ENCODE assay signal across 8 cellular contexts in genomic region chr19:16825312-16826168, GRCh38. TPM values are rescaled to one million over a fixed set of nuclear protein-coding genes. Genes with fewer than 3 reads are reported as not detected.
A peak's percentile ranks its signal among the peaks of the same experiment; 100 is the strongest.
DNase-seq lines count a peak whose midpoint lies in the region; ATAC-seq and TF ChIP-seq lines count a peak whose summit lies in the region.

No MANE protein-coding gene starts in this region.

- TF ChIP-seq POLR2A in esophagus muscularis mucosa (IDR thresholded peaks at IDR 0.05; ENCODE audit: low read depth), result no peak

- no peak for DNase-seq in activated CD4-positive, alpha-beta T cell treated with anti-CD3 and anti-CD28 coated beads, Interleukin-2, amount 10 ng/mL, durations not matched to agents 24 days and 14 days
- DNase-seq in activated CD4-positive, alpha-beta T cell treated with anti-CD3 and anti-CD28 coated beads for 1 hour, result no peak
- DNase-seq in SK-MEL-5 (ENCODE audit: low read depth, low spot score) (peak; percentile 28), esophagus muscularis mucosa (ENCODE audit: extremely low spot score) (peak; percentile 93)
- peak in 1 of 9 donors; percentile 8 for DNase-seq in naive thymus-derived CD4-positive, alpha-beta T cell
- DNase-seq in stimulated activated CD4-positive, alpha-beta T cell treated with anti-CD3 and anti-CD28 coated beads, Interleukin-4, amount 100 ng/mL, for 24 hours, result no peak
- no peak for DNase-seq in stimulated activated naive CD4-positive, alpha-beta T cell treated with Interleukin-2 at 50 U/mL for 16 hours (lab: John Stamatoyannopoulos, UW)
- DNase-seq in activated CD4-positive, CD25-positive, alpha-beta regulatory T cell treated with anti-CD3 and anti-CD28 coated beads, Interleukin-2, amount 50 U/mL, for 72 hours, result no peak

- no peaks in the 10 kb centered on the region for H3K27me3 ChIP-seq in esophagus muscularis mucosa
- H3K27me3 ChIP-seq in naive thymus-derived CD4-positive, alpha-beta T cell (ENCODE audit: control insufficient read depth in 2 of 2, insufficient read depth in 2 of 2, low read length in 2 of 2), result no peaks in the 10 kb centered on the region

- no peak for TF ChIP-seq CTCF in esophagus muscularis mucosa (IDR thresholded peaks at IDR 0.05)

- H3K9me3 Mint-ChIP-seq in activated CD4-positive, alpha-beta T cell treated with anti-CD3 and anti-CD28 coated beads, Interleukin-2, amount 10 ng/mL, durations not matched to agents 24 days and 14 days, result no peaks in the 10 kb centered on the region
- peaks cover 0 to 3% (median 0%) of the 10 kb centered on the region in 11 donors for H3K9me3 Mint-ChIP-seq in naive thymus-derived CD4-positive, alpha-beta T cell

- no peaks in the 10 kb centered on the region for H3K36me3 ChIP-seq in esophagus muscularis mucosa
- H3K36me3 ChIP-seq in naive thymus-derived CD4-positive, alpha-beta T cell (ENCODE audit: control insufficient read depth in 2 of 3, insufficient read depth in 3 of 3, low read length in 3 of 3), result peaks cover 0 to 4% (median 0%) of the 10 kb centered on the region in 3 experiments

- peak overlapping the region; percentile 70 for H3K4me3 Mint-ChIP-seq in activated CD4-positive, alpha-beta T cell treated with anti-CD3 and anti-CD28 coated beads, Interleukin-2, amount 10 ng/mL, durations not matched to agents 24 days and 14 days
- peak overlapping the region; percentile 49 to 84 (median 78) for H3K4me3 Mint-ChIP-seq in naive thymus-derived CD4-positive, alpha-beta T cell

- no peak for TF ChIP-seq EP300 in esophagus muscularis mucosa (IDR thresholded peaks at IDR 0.05)

- CTCF ChIA-PET in naive thymus-derived CD4-positive, alpha-beta T cell (lab: Charles Lee), result interaction anchor here (0.6 kb wide), 3 partner anchors 53 to 974 kb away, joined by 3 to 7 read pairs (median 4); no protein-coding TSS in a partner anchor

- in situ Hi-C loops in SK-MEL-5 (cut with HindIII; ENCODE audit: low pct_unique_long_range_greater_than_20kb, low sequenced_read_pairs), result no loop called here

- no peak for ATAC-seq in naive thymus-derived CD4-positive, alpha-beta T cell

- peak overlapping the region; percentile 46 to 62 (median 54) for H3K4me3 ChIP-seq in esophagus muscularis mucosa
- peak overlapping the region; percentile 2 for H3K4me3 ChIP-seq in naive thymus-derived CD4-positive, alpha-beta T cell (ENCODE audit: low read length)

- WGBS in esophagus muscularis mucosa, result 8% methylated on average over 14 of the region's 14 CpGs

- peaks cover under 1% of the 10 kb centered on the region for H3K36me3 Mint-ChIP-seq in activated CD4-positive, alpha-beta T cell treated with anti-CD3 and anti-CD28 coated beads, Interleukin-2, amount 10 ng/mL, durations not matched to agents 24 days and 14 days (ENCODE audit: low read depth)
- H3K36me3 Mint-ChIP-seq in naive thymus-derived CD4-positive, alpha-beta T cell, result no peaks in the 10 kb centered on the region

- H3K4me1 Mint-ChIP-seq in activated CD4-positive, alpha-beta T cell treated with anti-CD3 and anti-CD28 coated beads, Interleukin-2, amount 10 ng/mL, durations not matched to agents 24 days and 14 days, result peaks cover 15% of the 10 kb centered on the region
- peaks cover 13 to 44% (median 33%) of the 10 kb centered on the region in 7 donors for H3K4me1 Mint-ChIP-seq in naive thymus-derived CD4-positive, alpha-beta T cell

- no peaks in the 10 kb centered on the region for H3K9me3 ChIP-seq in esophagus muscularis mucosa
- no peaks in the 10 kb centered on the region for H3K9me3 ChIP-seq in naive thymus-derived CD4-positive, alpha-beta T cell (ENCODE audit: control insufficient read depth in 2 of 3, low read length in 3 of 3)

- H3K4me1 ChIP-seq in esophagus muscularis mucosa, result peaks cover 25 to 37% (median 35%) of the 10 kb centered on the region in 4 donors
- peaks cover 8% of the 10 kb centered on the region in 2 donors for H3K4me1 ChIP-seq in naive thymus-derived CD4-positive, alpha-beta T cell (ENCODE audit: control insufficient read depth in 2 of 2, insufficient read depth in 2 of 2, low read length in 2 of 2)

- H3K27ac ChIP-seq in esophagus muscularis mucosa (replicated peaks in 1 of 4), result peak overlapping the region; percentile 60 to 81 (median 73)
- no peak overlapping the region for H3K27ac ChIP-seq in naive thymus-derived CD4-positive, alpha-beta T cell (ENCODE audit: low read depth, low read length)

- H3K27me3 Mint-ChIP-seq in activated CD4-positive, alpha-beta T cell treated with anti-CD3 and anti-CD28 coated beads, Interleukin-2, amount 10 ng/mL, durations not matched to agents 24 days and 14 days, result peaks cover 24% of the 10 kb centered on the region
- peaks cover 11 to 29% (median 23%) of the 10 kb centered on the region in 5 donors for H3K27me3 Mint-ChIP-seq in naive thymus-derived CD4-positive, alpha-beta T cell

- intact Hi-C loops in activated CD4-positive, alpha-beta T cell treated with anti-CD3 and anti-CD28 coated beads, Interleukin-2, amount 10 ng/mL, durations not matched to agents 24 days and 14 days (cut with micrococcal nuclease), result no loop called here
- intact Hi-C loops in esophagus muscularis mucosa (cut with DNase I), result loop anchor here (10.0 kb wide), 1 partner anchor 111 kb away; the partner anchor contains the start of gene NWD1
- intact Hi-C loops in naive thymus-derived CD4-positive, alpha-beta T cell (cut with micrococcal nuclease), result loop anchor here in 1 of 2 donors (5.0 kb wide), 2 partner anchors 53 to 72 kb away; no protein-coding TSS in a partner anchor

- POLR2A ChIA-PET in naive thymus-derived CD4-positive, alpha-beta T cell (lab: Charles Lee), result no interaction called here

- no peak overlapping the region for H3K27ac Mint-ChIP-seq in activated CD4-positive, alpha-beta T cell treated with anti-CD3 and anti-CD28 coated beads, Interleukin-2, amount 10 ng/mL, durations not matched to agents 24 days and 14 days
- H3K27ac Mint-ChIP-seq in naive thymus-derived CD4-positive, alpha-beta T cell, result peak overlapping the region in 2 of 9 donors; percentile 44 to 62

RNA-seq across cellular contexts. Expression of gene SIN3B, which starts 3.7 kb away (rescaled TPM):
- total RNA-seq in activated CD4-positive, alpha-beta T cell treated with anti-CD3 and anti-CD28 coated beads, Interleukin-2, amount 10 ng/mL, durations not matched to agents 24 days and 14 days, result 40.2 and 43.9 TPM in 2 replicates
- total RNA-seq in SK-MEL-5 (2014; rRNA removed; shearing (Covaris generic)), result 14.4 and 16.0 TPM in 2 replicates
- polyA plus RNA-seq in SK-MEL-5 (2015; cell fraction: cytosol; rRNA removed), result 40.8 and 55.0 TPM in 2 replicates
- polyA plus RNA-seq in SK-MEL-5 (2015; cell fraction: nucleus; rRNA removed), result 197 and 218 TPM in 2 replicates
- 10 to 100 TPM; 25.3 to 53.9 (median 36.1) TPM for total RNA-seq in esophagus muscularis mucosa
- total RNA-seq in naive thymus-derived CD4-positive, alpha-beta T cell, result 100 to 1,000 TPM in 3 of 5 experiments, 10 to 100 TPM in 2; 42.7 to 105 (median 102) TPM
- 1 to 10 TPM; 4.0 to 9.0 TPM for polyA plus RNA-seq in naive thymus-derived CD4-positive, alpha-beta T cell

Comparison
In these comparisons a context has a peak if more than half of its experiments do, and no peak if none do; other contexts are left out.
1. DNase-seq: peak in SK-MEL-5 (single experiment) and esophagus muscularis mucosa (single experiment); none in activated CD4-positive, alpha-beta T cell treated with anti-CD3 and anti-CD28 coated beads, Interleukin-2, amount 10 ng/mL, durations not matched to agents 24 days and 14 days (single experiment), activated CD4-positive, alpha-beta T cell treated with anti-CD3 and anti-CD28 coated beads for 1 hour (single experiment), stimulated activated CD4-positive, alpha-beta T cell treated with anti-CD3 and anti-CD28 coated beads, Interleukin-4, amount 100 ng/mL, for 24 hours (single experiment), stimulated activated naive CD4-positive, alpha-beta T cell treated with Interleukin-2 at 50 U/mL for 16 hours (single experiment) and activated CD4-positive, CD25-positive, alpha-beta regulatory T cell treated with anti-CD3 and anti-CD28 coated beads, Interleukin-2, amount 50 U/mL, for 72 hours (single experiment).